Comparison of ENCODE assay signal across 31 cellular contexts in genomic region chr6:139659196-139659595, GRCh38.
"Had no signal": no experiment of that assay in that cellular context is flagged by ENCODE, and none has a peak within 500 bp of the region (broad histone marks: within the 10 kb centered on the region; RNA-seq: fewer than 3 reads in every experiment).

No MANE protein-coding gene starts in this region.

- DNase-seq: activated B cell treated with CpG ODN at 0.5 μM for 24 hours; activated CD4-positive, alpha-beta memory T cell treated with anti-CD3 and anti-CD28 coated beads for 36 hours; activated CD4-positive, alpha-beta T cell treated with anti-CD3 and anti-CD28 coated beads for 4 hours; activated CD4-positive, alpha-beta T cell treated with anti-CD3 and anti-CD28 coated beads, Interleukin-2, amount 50 U/mL, for 1 hour; activated CD4-positive, CD25-positive, alpha-beta regulatory T cell treated with anti-CD3 and anti-CD28 coated beads, Interleukin-2, amount 50 U/mL, for 72 hours; activated CD8-positive, alpha-beta memory T cell treated with anti-CD3 and anti-CD28 coated beads, Interleukin-2, amount 50 U/mL, for 4 hours; activated gamma-delta T cell treated with Interleukin-2 at 50 U/mL for 16 hours; activated naive CD4-positive, alpha-beta T cell treated with anti-CD3 and anti-CD28 coated beads for 36 hours; activated T-cell treated with anti-CD3 and anti-CD28 coated beads for 4 hours; activated T-cell treated with anti-CD3 and anti-CD28 coated beads, Interleukin-2, amount 50 U/mL, for 4 hours; adrenal gland; caudate nucleus; cerebellar nuclear complex; NCI-H1092 treated with DMSO at 0.1 percent for 48 hours; NCI-H1417; NCI-H187; NCI-H2029 treated with DMSO at 0.1 percent for 48 hours; NCI-H2107; NCI-H2171; NCI-H524; NK-92 treated with Interleukin-12 subunit alpha and Interleukin-12 subunit beta, amount 100 ng/mL, for 24 hours; Right ventricle myocardium superior; SW 1271; T-helper 1 cell; T-helper 2 cell; T-helper 9 cell had no signal

- H3K36me3 Mint-ChIP-seq: activated CD4-positive, alpha-beta memory T cell treated with anti-CD3 and anti-CD28 coated beads for 36 hours; activated naive CD4-positive, alpha-beta T cell treated with anti-CD3 and anti-CD28 coated beads, Interleukin-2, amount 50 U/mL, for 72 hours had no signal

- H3K27ac Mint-ChIP-seq: activated B cell treated with CpG ODN at 0.5 μM for 24 hours; activated CD4-positive, alpha-beta memory T cell treated with anti-CD3 and anti-CD28 coated beads for 36 hours; activated naive CD4-positive, alpha-beta T cell treated with anti-CD3 and anti-CD28 coated beads for 36 hours; activated naive CD4-positive, alpha-beta T cell treated with anti-CD3 and anti-CD28 coated beads, Interleukin-2, amount 50 U/mL, for 72 hours; activated T-helper 1 cell treated with anti-CD3 and anti-CD28 coated beads, Interleukin-12 subunit alpha, Interleukin-12 subunit beta, Interleukin-2, Interleukin-4 antibody, amounts not matched to agents 30 ng/mL and 10 ng/mL and 1 ng/mL, durations not matched to agents 14 hours and 24 hours and 36 hours had no signal

- H3K4me3 ChIP-seq: adrenal gland, body of pancreas, breast epithelium had no signal

- H3K27me3 ChIP-seq: adrenal gland, body of pancreas, breast epithelium had no signal

- H3K9me3 ChIP-seq: adrenal gland, body of pancreas, breast epithelium had no signal

- H3K4me1 ChIP-seq: adrenal gland, breast epithelium had no signal

- H3K9me3 Mint-ChIP-seq: activated naive CD4-positive, alpha-beta T cell treated with anti-CD3 and anti-CD28 coated beads for 36 hours; activated naive CD4-positive, alpha-beta T cell treated with anti-CD3 and anti-CD28 coated beads, Interleukin-2, amount 50 U/mL, for 72 hours; activated T-helper 1 cell treated with anti-CD3 and anti-CD28 coated beads, Interleukin-12 subunit alpha, Interleukin-12 subunit beta, Interleukin-2, Interleukin-4 antibody, amounts not matched to agents 30 ng/mL and 10 ng/mL and 1 ng/mL, durations not matched to agents 14 hours and 24 hours and 36 hours had no signal

- H3K27ac ChIP-seq: adrenal gland, body of pancreas, breast epithelium, VCaP had no signal

- H3K27me3 Mint-ChIP-seq: activated B cell treated with CpG ODN at 0.5 μM for 24 hours; activated CD4-positive, alpha-beta memory T cell treated with anti-CD3 and anti-CD28 coated beads for 36 hours had no signal

- H3K4me1 Mint-ChIP-seq: activated B cell treated with CpG ODN at 0.5 μM for 24 hours had no signal

- H3K4me3 Mint-ChIP-seq: activated B cell treated with CpG ODN at 0.5 μM for 24 hours; activated CD4-positive, alpha-beta memory T cell treated with anti-CD3 and anti-CD28 coated beads for 36 hours; activated naive CD4-positive, alpha-beta T cell treated with anti-CD3 and anti-CD28 coated beads for 36 hours; activated T-cell treated with anti-CD3 and anti-CD28 coated beads, Interleukin-2, amount 50 U/mL, for 4 hours; activated T-helper 1 cell treated with anti-CD3 and anti-CD28 coated beads, Interleukin-12 subunit alpha, Interleukin-12 subunit beta, Interleukin-2, Interleukin-4 antibody, amounts not matched to agents 30 ng/mL and 10 ng/mL and 1 ng/mL, durations not matched to agents 14 hours and 24 hours and 36 hours had no signal

- H3K36me3 ChIP-seq: adrenal gland, breast epithelium had no signal

- ATAC-seq: activated naive CD4-positive, alpha-beta T cell treated with anti-CD3 and anti-CD28 coated beads, Interleukin-2, amount 50 U/mL, for 72 hours; activated T-cell treated with anti-CD3 and anti-CD28 coated beads, Interleukin-2, amount 50 U/mL, for 4 hours had no signal
